ENCODE assay signal across 9 cellular contexts in genomic region chr19:4369109-4369887, GRCh38. TPM values are rescaled to one million over a fixed set of nuclear protein-coding genes. Genes with fewer than 3 reads are reported as not detected.
DNase-seq lines count a peak whose midpoint lies in the region; ATAC-seq lines count a peak whose summit lies in the region.
"Had no signal": no experiment of that assay in that cellular context is flagged by ENCODE, and none has a peak within 500 bp of the region (broad histone marks: within the 10 kb centered on the region; RNA-seq: fewer than 3 reads in every experiment).

No MANE protein-coding gene starts in this region.

- peak overlapping the region; percentile 49 for H3K9ac ChIP-seq in HUES64 (ENCODE audit: low read depth, low read length)

- peak overlapping the region; percentile 91 to 96 (median 95) for H3K27ac Mint-ChIP-seq in naive thymus-derived CD8-positive, alpha-beta T cell

- peak overlapping the region; percentile 53 for H3K27ac ChIP-seq in HUES64 (ENCODE audit: low read depth, low read length)

- H3K9me3 ChIP-seq in HUES64 (ENCODE audit: insufficient read depth, low read depth, low read length) = no peaks in the 10 kb centered on the region
- H3K9me3 ChIP-seq: tibial artery had no signal

- 64% methylated on average over 25 of the region's 25 CpGs for WGBS in HUES64

- H3K4me3 ChIP-seq in HUES64 (ENCODE audit: low read length) = no peak overlapping the region

- no peaks in the 10 kb centered on the region for H3K27me3 Mint-ChIP-seq in naive thymus-derived CD8-positive, alpha-beta T cell

- no peaks in the 10 kb centered on the region for H3K9me3 Mint-ChIP-seq in naive thymus-derived CD8-positive, alpha-beta T cell

- peaks cover 20 to 54% (median 45%) of the 10 kb centered on the region in 4 donors for H3K4me1 Mint-ChIP-seq in naive thymus-derived CD8-positive, alpha-beta T cell

- DNase-seq in COLO668 (lab: John Stamatoyannopoulos, UW; ENCODE audit: unreplicated experiment) (peak; percentile 43), NCI-H748 treated with DMSO at 0.1 percent for 48 hours (lab: John Stamatoyannopoulos, UW) (no peak)
- peak; percentile 80 for DNase-seq in activated CD4-positive, alpha-beta T cell treated with anti-CD3 and anti-CD28 coated beads for 48 hours
- peak; percentile 53 for DNase-seq in effector CD4-positive, alpha-beta T cell
- peak; percentile 40 to 84 (median 70) for DNase-seq in naive thymus-derived CD8-positive, alpha-beta T cell
- DNase-seq in stimulated activated naive CD8-positive, alpha-beta T cell treated with anti-CD3 and anti-CD28 coated beads, Interleukin-15, Interleukin-2, amounts not matched to agents 100 U/mL and 50 U/mL, for 24 hours = peak; percentile 75

- no peaks in the 10 kb centered on the region for H3K27me3 ChIP-seq in HUES64 (ENCODE audit: insufficient read depth, low read length)
- H3K27me3 ChIP-seq: tibial artery had no signal

- H3K36me3 ChIP-seq in HUES64 (ENCODE audit: insufficient read depth, low read length) = peaks cover 10% of the 10 kb centered on the region

- peak overlapping the region; percentile 85 to 96 (median 91) for H3K4me3 Mint-ChIP-seq in naive thymus-derived CD8-positive, alpha-beta T cell

- peak; percentile 34 for ATAC-seq in GM21367 (IDR thresholded peaks at IDR 0.05; ENCODE audit: unreplicated experiment)
- ATAC-seq in naive thymus-derived CD8-positive, alpha-beta T cell = peak; percentile 71 to 75
- ATAC-seq in stimulated activated naive CD8-positive, alpha-beta T cell treated with anti-CD3 and anti-CD28 coated beads, Interleukin-15, Interleukin-2, amounts not matched to agents 100 U/mL and 50 U/mL, for 24 hours = peak; percentile 65

- H3K4me1 ChIP-seq in HUES64 (ENCODE audit: insufficient read depth, low read length) = peaks cover 21% of the 10 kb centered on the region

- H3K36me3 Mint-ChIP-seq in naive thymus-derived CD8-positive, alpha-beta T cell = peaks cover 0 to 8% (median 0%) of the 10 kb centered on the region in 3 donors

- POLR2A ChIA-PET in naive thymus-derived CD8-positive, alpha-beta T cell (lab: Charles Lee) = interaction anchor here (0.6 to 4.4 kb wide), 9 partner anchors 10 to 124 kb away, joined by 3 to 31 read pairs (median 6); partner anchors contain the start of genes CHAF1A and SH3GL1

RNA-seq across cellular contexts. Expression of gene MPND, which starts 25.9 kb away (rescaled TPM):
- polyA plus RNA-seq in HUES64 (2013, experiment 1 of 2) = 22.9 TPM
- 19.0 TPM for polyA plus RNA-seq in HUES64 (2013, experiment 2 of 2)
- total RNA-seq in naive thymus-derived CD8-positive, alpha-beta T cell = 10 to 100 TPM; 18.9 to 22.1 TPM
- 1 to 10 TPM; 4.6 to 5.3 (median 4.7) TPM for polyA plus RNA-seq in naive thymus-derived CD8-positive, alpha-beta T cell

RNA-seq across cellular contexts. Expression of gene STAP2, which starts 30.7 kb away (rescaled TPM):
- 9.6 TPM for polyA plus RNA-seq in HUES64 (2013, experiment 1 of 2)
- 10.1 TPM for polyA plus RNA-seq in HUES64 (2013, experiment 2 of 2)
- 1 to 10 TPM; 1.4 to 2.3 TPM for total RNA-seq in naive thymus-derived CD8-positive, alpha-beta T cell
- polyA plus RNA-seq in naive thymus-derived CD8-positive, alpha-beta T cell = 1 to 10 TPM; 1.3 to 2.6 (median 1.5) TPM

RNA-seq across cellular contexts. Expression of gene SH3GL1, which starts 31.0 kb away (rescaled TPM):
- polyA plus RNA-seq in HUES64 (2013, experiment 1 of 2) = 79.1 TPM
- polyA plus RNA-seq in HUES64 (2013, experiment 2 of 2) = 76.6 TPM
- 10 to 100 TPM; 38.3 to 38.6 TPM for total RNA-seq in naive thymus-derived CD8-positive, alpha-beta T cell
- 10 to 100 TPM; 11.8 to 20.4 (median 12.3) TPM for polyA plus RNA-seq in naive thymus-derived CD8-positive, alpha-beta T cell

RNA-seq across cellular contexts. Expression of gene CHAF1A, which starts 33.1 kb away (rescaled TPM):
- 70.0 TPM for polyA plus RNA-seq in HUES64 (2013, experiment 1 of 2)
- polyA plus RNA-seq in HUES64 (2013, experiment 2 of 2) = 65.6 TPM
- 10 to 100 TPM in 1 of 2 experiments, 1 to 10 TPM in 1; 7.5 to 10.9 TPM for total RNA-seq in naive thymus-derived CD8-positive, alpha-beta T cell
- 1 to 10 TPM; 1.7 to 2.4 (median 2.1) TPM for polyA plus RNA-seq in naive thymus-derived CD8-positive, alpha-beta T cell
